Comparison of ENCODE assay signal across 18 cellular contexts in genomic region chr4:17132226-17132625, GRCh38.
"Had no signal": no experiment of that assay in that cellular context is flagged by ENCODE, and none has a peak within 500 bp of the region (broad histone marks: within the 10 kb centered on the region; RNA-seq: fewer than 3 reads in every experiment).

No MANE protein-coding gene starts in this region.

- H3K4me3 ChIP-seq: MG63, SJSA1, SK-N-MC had no signal

- H3K9me3 ChIP-seq: MG63 had no signal

- H3K27me3 ChIP-seq: MG63, SJSA1 had no signal

- H3K36me3 ChIP-seq: MG63, SJSA1 had no signal

- H3K27ac ChIP-seq: SJSA1, SK-N-MC had no signal

- DNase-seq: IMR-90, Karpas-422, KG1, MG63, NCI-H1092 treated with DMSO at 0.1 percent for 48 hours, NCI-H1436, NCI-H187, NCI-H2029 treated with DMSO at 0.1 percent for 48 hours, NCI-H2171 treated with DMSO at 0.1 percent for 48 hours, NCI-H2227 treated with DMSO at 0.1 percent for 48 hours, NCI-H524, NCI-H526 treated with DMSO at 0.1 percent for 48 hours, NCI-H774, Right ventricle myocardium superior, RPMI8226, SIG-M5 had no signal

- H3K4me1 ChIP-seq: SJSA1 had no signal
